8 cellular contexts compared by ENCODE assay signal in genomic region chr4:48831532-48832015, GRCh38. TPM values are rescaled to one million over a fixed set of nuclear protein-coding genes. Genes with fewer than 3 reads are reported as not detected.
A peak's percentile ranks its signal among the peaks of the same experiment; 100 is the strongest.
DNase-seq lines count a peak whose midpoint lies in the region; ATAC-seq, FAIRE-seq and TF ChIP-seq lines count a peak whose summit lies in the region.

No MANE protein-coding gene starts in this region.

- no peaks in the 10 kb centered on the region for H3K4me1 ChIP-seq in NT2/D1 (ENCODE audit: insufficient read depth, insufficient read length)
- H3K4me1 ChIP-seq in H1 (replicated peaks in 1 of 4; ENCODE audit: control insufficient read depth in 3 of 4, insufficient read depth in 4 of 4, low read length in 3 of 4) = peaks cover 0 to 3% (median 1%) of the 10 kb centered on the region in 4 experiments; a peak in 2 of 7 replicates

- peaks cover 33% of the 10 kb centered on the region for H3K4me1 Mint-ChIP-seq in activated T-cell treated with anti-CD3 and anti-CD28 coated beads, Interleukin-2, amount 50 U/mL, for 72 hours (ENCODE audit: low read depth)
- peaks cover 24% of the 10 kb centered on the region for H3K4me1 Mint-ChIP-seq in nephron

- in situ Hi-C loops in KBM-7 (cut with MboI; ENCODE audit: low pct_unique_long_range_greater_than_20kb, low sequenced_read_pairs) = no loop called here

- H2AK5ac ChIP-seq in H1 (ENCODE audit: low read depth, low read length) = peak overlapping the region; percentile 70

- H3K56ac ChIP-seq in H1 (replicated peaks; ENCODE audit: insufficient read length, low read depth, low read length) = peak overlapping the region; percentile 92

- H2AFZ ChIP-seq in H1 (ENCODE audit: low read length) = peak overlapping the region; percentile 59; the same call in 1 of the 2 replicates

- H3K14ac ChIP-seq in H1 (ENCODE audit: insufficient read length) = no peak overlapping the region

- H3K27me3 Mint-ChIP-seq in activated T-cell treated with anti-CD3 and anti-CD28 coated beads, Interleukin-2, amount 50 U/mL, for 72 hours (ENCODE audit: low read depth) = no peaks in the 10 kb centered on the region
- peaks cover 7% of the 10 kb centered on the region for H3K27me3 Mint-ChIP-seq in nephron (ENCODE audit: low read depth)

- peaks cover 5 to 9% of the 10 kb centered on the region in 2 donors for H3K9me3 Mint-ChIP-seq in activated T-cell treated with anti-CD3 and anti-CD28 coated beads, Interleukin-2, amount 50 U/mL, for 72 hours
- H3K9me3 Mint-ChIP-seq in nephron = no peaks in the 10 kb centered on the region

- H3K18ac ChIP-seq in H1 (ENCODE audit: extremely low read depth, low read length) = peak overlapping the region; percentile 99

- no peak overlapping the region for H2BK20ac ChIP-seq in H1 (ENCODE audit: low read length)

- peak overlapping the region; percentile 100 for H4K8ac ChIP-seq in H1 (ENCODE audit: extremely low read depth, insufficient read depth, low read length)

- H3K27ac Mint-ChIP-seq in activated T-cell treated with anti-CD3 and anti-CD28 coated beads, Interleukin-2, amount 50 U/mL, for 72 hours = peak overlapping the region; percentile 99
- H3K27ac Mint-ChIP-seq in nephron = peak overlapping the region; percentile 99 to 100 (median 100)

- no peak for TF ChIP-seq RAD21 in H1 (IDR thresholded peaks at IDR 0.05 in 1 of 2, conservative IDR thresholded peaks at IDR 0.05 in 1 of 2; ENCODE audit: low read depth in 2 of 2, low read length in 2 of 2)

- H3K4me3 ChIP-seq in NT2/D1 (ENCODE audit: insufficient read length, low read depth) (peak overlapping the region; percentile 97), H1 (ENCODE audit: extremely low read depth in 1 of 4, insufficient read depth in 2 of 4, low read depth in 3 of 4, low read length in 4 of 4) (peak overlapping the region; percentile 96 to 100 (median 100))

- no peak for FAIRE-seq in H1 (lab: Jason Lieb, UNC)

- no peak for TF ChIP-seq EP300 in H1 (IDR thresholded peaks at IDR 0.05; ENCODE audit: borderline replicate concordance in 1 of 2, low read depth in 2 of 2, low read length in 2 of 2)

- H4K91ac ChIP-seq in H1 (replicated peaks; ENCODE audit: insufficient read length, low read length) = peak overlapping the region; percentile 95

- H4K20me1 ChIP-seq in H1 (replicated peaks in 1 of 2; ENCODE audit: control insufficient read depth in 1 of 2, insufficient read depth in 2 of 2, low read length in 2 of 2) = no peaks in the 10 kb centered on the region

- POLR2A ChIA-PET in H1 (lab: Charles Lee; ENCODE audit: partially characterized antibody) = interaction anchor here (1.3 to 13.0 kb wide), 6 partner anchors 16 to 134 kb away, joined by 3 to 113 read pairs (median 8); partner anchors contain the start of genes FRYL and OCIAD2

- peak overlapping the region; percentile 98 for H3K9ac ChIP-seq in NT2/D1 (ENCODE audit: insufficient read length, low read depth)
- H3K9ac ChIP-seq in H1 (replicated peaks in 1 of 4; ENCODE audit: extremely low read depth in 1 of 4, low read depth in 3 of 4, low read length in 3 of 4) = peak overlapping the region; percentile 96 to 100 (median 100)

- peak overlapping the region; percentile 99 for H2BK5ac ChIP-seq in H1 (ENCODE audit: low read depth, low read length)

- peak overlapping the region; percentile 96 for H2BK12ac ChIP-seq in H1 (ENCODE audit: low read depth, low read length)

- H3K36me3 Mint-ChIP-seq in activated T-cell treated with anti-CD3 and anti-CD28 coated beads, Interleukin-2, amount 50 U/mL, for 72 hours (ENCODE audit: insufficient read depth in 2 of 2) = peaks cover 11 to 20% of the 10 kb centered on the region in 2 donors
- H3K36me3 Mint-ChIP-seq in nephron (ENCODE audit: low read depth) = peaks cover 26% of the 10 kb centered on the region

- peak overlapping the region; percentile 36 to 73 for H3K4me2 ChIP-seq in H1 (ENCODE audit: insufficient read depth in 1 of 2, low read depth in 2 of 2, low read length in 2 of 2)

- no peak overlapping the region for H2BK15ac ChIP-seq in H1 (ENCODE audit: low read length)

- H3K27me3 ChIP-seq in NT2/D1 (ENCODE audit: insufficient read depth, insufficient read length) (no peaks in the 10 kb centered on the region), H1 (replicated peaks in 1 of 4; ENCODE audit: control insufficient read depth in 3 of 4, extremely low read depth in 1 of 4, insufficient read depth in 3 of 4, low read length in 3 of 4) (no peaks in the 10 kb centered on the region; a peak in 1 of 7 replicates)

- H3K79me1 ChIP-seq in H1 (ENCODE audit: low read depth, low read length) = 0 out of 2 replicates have a peak, but pooled peaks cover 2% of the 10 kb centered on the region

- H3K79me2 ChIP-seq in H1 (ENCODE audit: control insufficient read depth in 1 of 2, insufficient read depth in 2 of 2, low read length in 2 of 2) = peaks cover 15 to 54% of the 10 kb centered on the region in 2 experiments

- peak overlapping the region; percentile 26 for H2BK120ac ChIP-seq in H1 (replicated peaks; ENCODE audit: low read depth, low read length)

- H4K5ac ChIP-seq in H1 (ENCODE audit: insufficient read length, low read depth, low read length) = peak overlapping the region; percentile 91

- peak overlapping the region; percentile 63 for H3K4ac ChIP-seq in H1 (replicated peaks; ENCODE audit: insufficient read length, low read depth, low read length)

- DNase-seq in activated T-cell treated with anti-CD3 and anti-CD28 coated beads, Interleukin-2, amount 50 U/mL, for 72 hours = peak in 1 of 2 donors; percentile 6
- no peak for DNase-seq in activated T-cell treated with anti-CD3 and anti-CD28 coated beads, Interleukin-2, amount 50 U/mL, for 48 hours
- DNase-seq in NT2/D1 (ENCODE audit: low read depth, low spot score) (no peak), H1 (ENCODE audit: low read depth in 1 of 2, low spot score in 2 of 2) (no peak), KBM-7 (no peak)

- H3K23me2 ChIP-seq in H1 (ENCODE audit: low read depth, low read length) = 0 out of 2 replicates have a peak, but pooled peaks cover 2% of the 10 kb centered on the region

- H3K9me3 ChIP-seq in NT2/D1 (ENCODE audit: insufficient read depth, low read length) (no peaks in the 10 kb centered on the region; the same call in 1 of the 2 replicates), H1 (ENCODE audit: insufficient read depth in 2 of 2, low read depth in 1 of 2, low read length in 1 of 2) (no peaks in the 10 kb centered on the region)

- ATAC-seq in activated T-cell treated with anti-CD3 and anti-CD28 coated beads, Interleukin-2, amount 50 U/mL, for 72 hours (replicated peaks in 1 of 2) = no peak
- ATAC-seq in GM21717 (IDR thresholded peaks at IDR 0.05; ENCODE audit: unreplicated experiment) = no peak
- ATAC-seq in HG03280 (IDR thresholded peaks at IDR 0.05; ENCODE audit: unreplicated experiment) = no peak

- H3K27ac ChIP-seq in H1 (ENCODE audit: low read depth, low read length) = peak overlapping the region; percentile 99

- TF ChIP-seq CTCF in H1 (IDR thresholded peaks at IDR 0.05; ENCODE audit: control extremely low read depth in 1 of 3, insufficient read depth in 1 of 3, low read depth in 1 of 3, low read length in 3 of 3) = no peak
- TF ChIP-seq CTCF in nephron (IDR thresholded peaks at IDR 0.05; ENCODE audit: unreplicated experiment in 3 of 3) = no peak

- H3K4me3 Mint-ChIP-seq in activated T-cell treated with anti-CD3 and anti-CD28 coated beads, Interleukin-2, amount 50 U/mL, for 72 hours = peak overlapping the region; percentile 91 to 99
- H3K4me3 Mint-ChIP-seq in nephron = peak overlapping the region; percentile 100

- TF ChIP-seq POLR2A in H1 (IDR thresholded peaks at IDR 0.05; ENCODE audit: control extremely low read depth in 1 of 2, low read depth in 2 of 2, low read length in 2 of 2) = no peak

- no peak overlapping the region for H3K23ac ChIP-seq in H1 (ENCODE audit: insufficient read length)

- H3K36me3 ChIP-seq in NT2/D1 (ENCODE audit: insufficient read depth, insufficient read length, low read length) = peaks cover 27% of the 10 kb centered on the region
- peaks cover 9 to 43% (median 22%) of the 10 kb centered on the region in 4 experiments for H3K36me3 ChIP-seq in H1 (ENCODE audit: control insufficient read depth in 2 of 4, insufficient read depth in 4 of 4, low read length in 3 of 4)

- CTCF ChIA-PET in H1 (lab: Charles Lee; ENCODE audit: partially characterized antibody) = no interaction called here

- 3% methylated on average over 10 of the region's 10 CpGs; no CpG with 5 or more reads in 1 of the 2 experiments for WGBS in H1 (ENCODE audit: extremely low coverage in 1 of 2, insufficient coverage in 1 of 2, insufficient read length in 1 of 2, insufficient replicate concordance in 2 of 2, low coverage in 1 of 2, low lambda C conversion rate in 2 of 2, missing lambda C conversion rate in 1 of 2), 2 experiments

TF ChIP-seq in H1, 55 proteins besides CTCF, POLR2A, EP300 and RAD21 (continues in another document):
- TF ChIP-seq RNF2 (IDR thresholded peaks at IDR 0.05; ENCODE audit: borderline replicate concordance, low read depth, low read length, missing control alignments, poor library complexity, severe bottlenecking) (no peak), KDM5A (IDR thresholded peaks at IDR 0.05; ENCODE audit: low read length) (no peak), RXRA (IDR thresholded peaks at IDR 0.05; ENCODE audit: insufficient read depth, low read depth, low read length) (no peak), CBX5 (IDR thresholded peaks at IDR 0.05; ENCODE audit: low read depth, low read length) (no peak), YY1 (IDR thresholded peaks at IDR 0.05; ENCODE audit: low read depth, low read length) (no peak)

RNA-seq across cellular contexts. Expression of gene OCIAD1, which starts 0.7 kb away (rescaled TPM):
- total RNA-seq in activated T-cell treated with anti-CD3 and anti-CD28 coated beads, Interleukin-2, amount 50 U/mL, for 72 hours = 100 to 1,000 TPM; 140 to 147 TPM
- 156 and 163 TPM in 2 replicates for total RNA-seq in H1 (2021; fragmentation: NEBNext Ultra II Directional; extraction: Animal tissue kit (Norgen Biotek cat#: 25700))
- 54.7 and 79.9 TPM in 2 replicates for polyA plus RNA-seq in H1 (2011; rRNA removed)
- polyA plus RNA-seq in H1 (2011; cell fraction: cytosol; rRNA removed) = 113 TPM
- 67.8 TPM for polyA plus RNA-seq in H1 (2011; cell fraction: nucleus; rRNA removed)
- 110 to 176 TPM (median 124 TPM) in 4 replicates for polyA plus RNA-seq in H1 (2012, experiment 1 of 2)
- 55.6 TPM for polyA plus RNA-seq in H1 (2012, experiment 2 of 2)
- polyA plus RNA-seq in H1 (2013, experiment 1 of 2) = 225 TPM
- 277 TPM for polyA plus RNA-seq in H1 (2013, experiment 2 of 2)
- polyA minus RNA-seq in H1 (2011; rRNA and poly(A)+ RNA removed) = 64.4 and 74.3 TPM in 2 replicates
- 60.3 TPM for polyA minus RNA-seq in H1 (2011; cell fraction: cytosol; rRNA and poly(A)+ RNA removed)
- 126 TPM for polyA minus RNA-seq in H1 (2011; cell fraction: nucleus; rRNA and poly(A)+ RNA removed)

RNA-seq across cellular contexts. Expression of gene FRYL, which starts 51.5 kb away (rescaled TPM):
- 10 to 100 TPM; 71.7 TPM for total RNA-seq in activated T-cell treated with anti-CD3 and anti-CD28 coated beads, Interleukin-2, amount 50 U/mL, for 72 hours
- total RNA-seq in H1 (2021; fragmentation: NEBNext Ultra II Directional; extraction: Animal tissue kit (Norgen Biotek cat#: 25700)) = 36.5 and 36.8 TPM in 2 replicates
- 5.7 and 8.0 TPM in 2 replicates for polyA plus RNA-seq in H1 (2011; rRNA removed)
- polyA plus RNA-seq in H1 (2011; cell fraction: cytosol; rRNA removed) = 9.6 TPM
- 20.9 TPM for polyA plus RNA-seq in H1 (2011; cell fraction: nucleus; rRNA removed)
- polyA plus RNA-seq in H1 (2012, experiment 1 of 2) = 10.5 to 15.9 TPM (median 13.5 TPM) in 4 replicates
- polyA plus RNA-seq in H1 (2012, experiment 2 of 2) = 0.49 TPM
- 10.3 TPM for polyA plus RNA-seq in H1 (2013, experiment 1 of 2)
- 9.1 TPM for polyA plus RNA-seq in H1 (2013, experiment 2 of 2)
- polyA minus RNA-seq in H1 (2011; rRNA and poly(A)+ RNA removed) = 63.8 and 77.1 TPM in 2 replicates
- polyA minus RNA-seq in H1 (2011; cell fraction: cytosol; rRNA and poly(A)+ RNA removed) = 36.2 TPM
- polyA minus RNA-seq in H1 (2011; cell fraction: nucleus; rRNA and poly(A)+ RNA removed) = 179 TPM
